ENCODE assay signal across 7 cellular contexts in genomic region chr2:112432390-112432734, GRCh38. TPM values are rescaled to one million over a fixed set of nuclear protein-coding genes. Genes with fewer than 3 reads are reported as not detected.
DNase-seq lines count a peak whose midpoint lies in the region; ATAC-seq and TF ChIP-seq lines count a peak whose summit lies in the region.
"Not testable (repeated sequence)": the region's sequence is repeated elsewhere in the genome, so short reads cannot be mapped to it uniquely, and the experiment has no call there.

No MANE protein-coding gene starts in this region.

- H3K79me2 ChIP-seq in GM23338 (replicated peaks; ENCODE audit: insufficient read depth) = not testable (repeated sequence)

- not testable (repeated sequence) for H3F3A ChIP-seq in GM23338 (replicated peaks; ENCODE audit: low read depth)

- H3K27me3 Mint-ChIP-seq in GM23338 (ENCODE audit: insufficient read depth, low read depth, poor library complexity); activated naive CD8-positive, alpha-beta T cell treated with anti-CD3 and anti-CD28 coated beads, Interleukin-2, amount 10 ng/mL, durations not matched to agents 7 days and 5 days; natural killer cell treated with Interleukin-12 subunit alpha and Interleukin-12 subunit beta and Interleukin-15 and Interleukin-18, amount 100 ng/mL, for 72 hours: not testable (repeated sequence)
- peaks cover 6 to 13% of the 10 kb centered on the region in 2 donors for H3K27me3 Mint-ChIP-seq in effector memory CD8-positive, alpha-beta T cell

- peak overlapping the region; percentile 75 for H3K4me2 ChIP-seq in GM23338

- H3K9me2 ChIP-seq in GM23338 (ENCODE audit: insufficient read depth) = not testable (repeated sequence)

- POLR2A ChIA-PET in activated naive CD8-positive, alpha-beta T cell treated with anti-CD3 and anti-CD28 coated beads, Interleukin-2, amount 10 ng/mL, durations not matched to agents 7 days and 5 days (lab: Charles Lee) = not testable (repeated sequence)

- not testable (repeated sequence) for H3K27ac ChIP-seq in GM23338 (ENCODE audit: low read depth)

- H2AFZ ChIP-seq in GM23338 = 0 out of 2 replicates have a peak overlapping the region, but pooled peaks have one; percentile 76

- not testable (repeated sequence) for ATAC-seq in GM23338; activated naive CD8-positive, alpha-beta T cell treated with anti-CD3 and anti-CD28 coated beads, Interleukin-2, amount 10 ng/mL, durations not matched to agents 7 days and 5 days (ENCODE audit: low read depth); natural killer cell treated with Interleukin-12 subunit alpha and Interleukin-12 subunit beta and Interleukin-15 and Interleukin-18, amount 100 ng/mL, for 72 hours
- peak; percentile 0 for ATAC-seq in effector memory CD8-positive, alpha-beta T cell (replicated peaks)
- ATAC-seq in stimulated activated effector memory CD8-positive, alpha-beta T cell treated with anti-CD3 and anti-CD28 coated beads, Interleukin-12 subunit alpha, Interleukin-12 subunit beta, amount 100 ng/mL, for 72 hours = peak; percentile 4

- TF ChIP-seq CTCF in GM23338 (conservative IDR thresholded peaks at IDR 0.05; ENCODE audit: low read depth in 2 of 2); WI38 (IDR thresholded peaks at IDR 0.05; ENCODE audit: low read depth, low read length): not testable (repeated sequence)

- H3K4me1 ChIP-seq in GM23338 (ENCODE audit: insufficient read depth); iPS-15b (ENCODE audit: control insufficient read depth, insufficient read depth, low read length): not testable (repeated sequence)

- not testable (repeated sequence) for H3K27me3 ChIP-seq in GM23338 (ENCODE audit: insufficient read depth); iPS-15b (ENCODE audit: control insufficient read depth, insufficient read depth, low read length)

- H3K9me3 ChIP-seq in iPS-15b (ENCODE audit: control insufficient read depth, insufficient read depth, low read length) = not testable (repeated sequence)

- not testable (repeated sequence) for H3K9ac ChIP-seq in iPS-15b (ENCODE audit: low read depth, low read length)

- not testable (repeated sequence) for H4K20me1 ChIP-seq in GM23338 (replicated peaks; ENCODE audit: insufficient read depth)

- not testable (repeated sequence) for H3K4me1 Mint-ChIP-seq in GM23338; stimulated activated effector memory CD8-positive, alpha-beta T cell treated with anti-CD3 and anti-CD28 coated beads, Interleukin-12 subunit alpha, Interleukin-12 subunit beta, amount 100 ng/mL, for 72 hours
- H3K4me1 Mint-ChIP-seq in activated naive CD8-positive, alpha-beta T cell treated with anti-CD3 and anti-CD28 coated beads, Interleukin-2, amount 10 ng/mL, durations not matched to agents 7 days and 5 days = peaks cover 12% of the 10 kb centered on the region
- H3K4me1 Mint-ChIP-seq in effector memory CD8-positive, alpha-beta T cell (ENCODE audit: low read depth in 2 of 2) = peaks cover 5 to 13% of the 10 kb centered on the region in 2 donors
- peaks cover 3 to 18% of the 10 kb centered on the region in 2 donors for H3K4me1 Mint-ChIP-seq in natural killer cell treated with Interleukin-12 subunit alpha and Interleukin-12 subunit beta and Interleukin-15 and Interleukin-18, amount 100 ng/mL, for 72 hours (ENCODE audit: low read depth in 2 of 2)

- H3K27ac Mint-ChIP-seq in GM23338 = not testable (repeated sequence)
- H3K27ac Mint-ChIP-seq in activated naive CD8-positive, alpha-beta T cell treated with anti-CD3 and anti-CD28 coated beads, Interleukin-2, amount 10 ng/mL, durations not matched to agents 7 days and 5 days = peak overlapping the region; percentile 82
- peak overlapping the region; percentile 75 to 94 for H3K27ac Mint-ChIP-seq in effector memory CD8-positive, alpha-beta T cell
- peak overlapping the region in 1 of 2 donors; percentile 50 for H3K27ac Mint-ChIP-seq in natural killer cell treated with Interleukin-12 subunit alpha and Interleukin-12 subunit beta and Interleukin-15 and Interleukin-18, amount 100 ng/mL, for 72 hours
- peak overlapping the region; percentile 90 for H3K27ac Mint-ChIP-seq in stimulated activated effector memory CD8-positive, alpha-beta T cell treated with anti-CD3 and anti-CD28 coated beads, Interleukin-12 subunit alpha, Interleukin-12 subunit beta, amount 100 ng/mL, for 72 hours

- H3K4me3 Mint-ChIP-seq in GM23338 = peak overlapping the region; percentile 76
- H3K4me3 Mint-ChIP-seq in activated naive CD8-positive, alpha-beta T cell treated with anti-CD3 and anti-CD28 coated beads, Interleukin-2, amount 10 ng/mL, durations not matched to agents 7 days and 5 days = peak overlapping the region; percentile 88
- peak overlapping the region; percentile 80 to 85 for H3K4me3 Mint-ChIP-seq in effector memory CD8-positive, alpha-beta T cell
- H3K4me3 Mint-ChIP-seq in natural killer cell treated with Interleukin-12 subunit alpha and Interleukin-12 subunit beta and Interleukin-15 and Interleukin-18, amount 100 ng/mL, for 72 hours = peak overlapping the region; percentile 82
- peak overlapping the region; percentile 81 for H3K4me3 Mint-ChIP-seq in stimulated activated effector memory CD8-positive, alpha-beta T cell treated with anti-CD3 and anti-CD28 coated beads, Interleukin-12 subunit alpha, Interleukin-12 subunit beta, amount 100 ng/mL, for 72 hours

- not testable (repeated sequence) for H3K9me3 Mint-ChIP-seq in GM23338; activated naive CD8-positive, alpha-beta T cell treated with anti-CD3 and anti-CD28 coated beads, Interleukin-2, amount 10 ng/mL, durations not matched to agents 7 days and 5 days; effector memory CD8-positive, alpha-beta T cell; natural killer cell treated with Interleukin-12 subunit alpha and Interleukin-12 subunit beta and Interleukin-15 and Interleukin-18, amount 100 ng/mL, for 72 hours; stimulated activated effector memory CD8-positive, alpha-beta T cell treated with anti-CD3 and anti-CD28 coated beads, Interleukin-12 subunit alpha, Interleukin-12 subunit beta, amount 100 ng/mL, for 72 hours

- H3K36me3 ChIP-seq in GM23338 (ENCODE audit: insufficient read depth); iPS-15b (ENCODE audit: control insufficient read depth, insufficient read depth, low read length): not testable (repeated sequence)

- H3K4me3 ChIP-seq in GM23338 (peak overlapping the region; percentile 60), WI38 (ENCODE audit: low read depth, low read length) (peak overlapping the region; percentile 43), iPS-15b (ENCODE audit: low read depth, low read length) (peak overlapping the region; percentile 26)

- DNase-seq in GM23338 (ENCODE audit: low spot score); effector memory CD8-positive, alpha-beta T cell; natural killer cell treated with Interleukin-12 subunit alpha and Interleukin-12 subunit beta and Interleukin-15 and Interleukin-18, amount 100 ng/mL, for 72 hours (ENCODE audit: low spot score); stimulated activated effector memory CD8-positive, alpha-beta T cell treated with anti-CD3 and anti-CD28 coated beads, Interleukin-12 subunit alpha, Interleukin-12 subunit beta, amount 100 ng/mL, for 72 hours (ENCODE audit: low spot score in 2 of 2): not testable (repeated sequence)
- DNase-seq in activated naive CD8-positive, alpha-beta T cell treated with anti-CD3 and anti-CD28 coated beads, Interleukin-2, amount 10 ng/mL, durations not matched to agents 7 days and 5 days = peak; percentile 60

- H3K36me3 Mint-ChIP-seq in GM23338 (ENCODE audit: low read depth); activated naive CD8-positive, alpha-beta T cell treated with anti-CD3 and anti-CD28 coated beads, Interleukin-2, amount 10 ng/mL, durations not matched to agents 7 days and 5 days; natural killer cell treated with Interleukin-12 subunit alpha and Interleukin-12 subunit beta and Interleukin-15 and Interleukin-18, amount 100 ng/mL, for 72 hours; stimulated activated effector memory CD8-positive, alpha-beta T cell treated with anti-CD3 and anti-CD28 coated beads, Interleukin-12 subunit alpha, Interleukin-12 subunit beta, amount 100 ng/mL, for 72 hours: not testable (repeated sequence)
- H3K36me3 Mint-ChIP-seq in effector memory CD8-positive, alpha-beta T cell (ENCODE audit: insufficient read depth) = peaks cover 13% of the 10 kb centered on the region

RNA-seq across cellular contexts. Expression of gene RGPD8, which starts 1.1 kb away (rescaled TPM):
- 4.9 and 8.6 TPM in 2 replicates for total RNA-seq in GM23338 (2014; rRNA removed; shearing (Covaris generic))
- polyA plus RNA-seq in GM23338 (2016; fragmentation: Nextera tagmentation; extraction: Ambion mirVana) = 0.54 and 1.1 TPM in 2 replicates
- 10 to 100 TPM; 12.2 to 13.7 TPM for total RNA-seq in activated naive CD8-positive, alpha-beta T cell treated with anti-CD3 and anti-CD28 coated beads, Interleukin-2, amount 10 ng/mL, durations not matched to agents 7 days and 5 days
- 10 to 100 TPM in 1 of 2 donors, 1 to 10 TPM in 1; 7.7 to 19.5 TPM for total RNA-seq in natural killer cell treated with Interleukin-12 subunit alpha and Interleukin-12 subunit beta and Interleukin-15 and Interleukin-18, amount 100 ng/mL, for 72 hours

RNA-seq across cellular contexts. Expression of gene TTL, which starts 49.6 kb away (rescaled TPM):
- total RNA-seq in GM23338 (2014; rRNA removed; shearing (Covaris generic)) = 34.6 and 43.9 TPM in 2 replicates
- polyA plus RNA-seq in GM23338 (2016; fragmentation: Nextera tagmentation; extraction: Ambion mirVana) = 10.1 and 10.4 TPM in 2 replicates
- total RNA-seq in activated naive CD8-positive, alpha-beta T cell treated with anti-CD3 and anti-CD28 coated beads, Interleukin-2, amount 10 ng/mL, durations not matched to agents 7 days and 5 days = 10 to 100 TPM; 22.9 to 24.5 TPM
- total RNA-seq in natural killer cell treated with Interleukin-12 subunit alpha and Interleukin-12 subunit beta and Interleukin-15 and Interleukin-18, amount 100 ng/mL, for 72 hours = 10 to 100 TPM; 21.0 to 37.0 TPM
